8 cellular contexts compared by ENCODE assay signal in genomic region chr17:18261146-18261515, GRCh38. TPM values are rescaled to one million over a fixed set of nuclear protein-coding genes. Genes with fewer than 3 reads are reported as not detected.
A peak's percentile ranks its signal among the peaks of the same experiment; 100 is the strongest.
DNase-seq lines count a peak whose midpoint lies in the region; ATAC-seq and TF ChIP-seq lines count a peak whose summit lies in the region.

No MANE protein-coding gene starts in this region.

- in situ Hi-C loops in astrocyte of the cerebellum (cut with HindIII; ENCODE audit: low sequenced_read_pairs) = no loop called here

- H3K9me3 ChIP-seq in hepatocyte (ENCODE audit: low read depth) = no peaks in the 10 kb centered on the region

- peaks cover 45% of the 10 kb centered on the region for H3K79me2 ChIP-seq in hepatocyte

- peak overlapping the region; percentile 92 for H2AFZ ChIP-seq in hepatocyte

- H3K4me3 ChIP-seq in astrocyte of the cerebellum (ENCODE audit: low read depth, low read length) (peak overlapping the region; percentile 74), hepatocyte (peak overlapping the region; percentile 73), skeletal muscle cell (ENCODE audit: low read depth, low read length) (peak overlapping the region; percentile 87)

- ATAC-seq in GM19023 (IDR thresholded peaks at IDR 0.05; ENCODE audit: unreplicated experiment) (peak; percentile 3), GM21576 (IDR thresholded peaks at IDR 0.05; ENCODE audit: unreplicated experiment) (no peak), HG02840 (IDR thresholded peaks at IDR 0.05; ENCODE audit: low FRiP score, unreplicated experiment) (no peak)

- peak overlapping the region; percentile 96 for H3K4me2 ChIP-seq in hepatocyte

- no peaks in the 10 kb centered on the region for H3K36me3 ChIP-seq in hepatocyte (replicated peaks; ENCODE audit: insufficient read depth, low read depth)

- TF ChIP-seq CTCF in astrocyte of the cerebellum (IDR thresholded peaks at IDR 0.05; ENCODE audit: low read depth, low read length, missing control alignments) (no peak), hepatocyte (IDR thresholded peaks at IDR 0.05; ENCODE audit: poor library complexity) (no peak)

- 5% methylated on average over 16 of the region's 16 CpGs for WGBS in hepatocyte (ENCODE audit: low lambda C conversion rate, missing lambda C conversion rate)

- peaks cover 14% of the 10 kb centered on the region for H4K20me1 ChIP-seq in hepatocyte (ENCODE audit: insufficient read depth, poor library complexity, severe bottlenecking)

- peaks cover 29% of the 10 kb centered on the region for H3K4me1 ChIP-seq in hepatocyte (ENCODE audit: insufficient read depth)

- no peaks in the 10 kb centered on the region for H3K9me2 ChIP-seq in hepatocyte (replicated peaks; ENCODE audit: insufficient read depth)

- H3K27ac ChIP-seq in hepatocyte = peak overlapping the region; percentile 95

- H3K27me3 ChIP-seq in hepatocyte = no peaks in the 10 kb centered on the region

- DNase-seq in AG08396 (ENCODE audit: low spot score) (peak; percentile 84), NOMO-1 treated with DMSO at 0.1 percent for 48 hours (lab: John Stamatoyannopoulos, UW; ENCODE audit: unreplicated experiment) (peak; percentile 34), astrocyte of the cerebellum (ENCODE audit: low read depth) (no peak), hepatocyte (ENCODE audit: low spot score) (peak; percentile 83), skeletal muscle cell (ENCODE audit: low read depth) (no peak)

RNA-seq across cellular contexts. Expression of gene MIEF2, which starts 0.7 kb away (rescaled TPM):
- total RNA-seq in hepatocyte = 29.3 and 30.7 TPM in 2 replicates
- 20.5 and 21.0 TPM in 2 replicates for polyA plus RNA-seq in hepatocyte

RNA-seq across cellular contexts. Expression of gene FLII, which starts 2.6 kb away (rescaled TPM):
- 110 and 142 TPM in 2 replicates for total RNA-seq in hepatocyte
- polyA plus RNA-seq in hepatocyte = 188 and 210 TPM in 2 replicates

RNA-seq across cellular contexts. Expression of gene LLGL1, which starts 35.7 kb away (rescaled TPM):
- total RNA-seq in hepatocyte = 46.0 and 51.9 TPM in 2 replicates
- 5.4 and 7.1 TPM in 2 replicates for polyA plus RNA-seq in hepatocyte

RNA-seq across cellular contexts. Expression of gene TOP3A, which starts 53.7 kb away (rescaled TPM):
- total RNA-seq in hepatocyte = 24.3 and 28.2 TPM in 2 replicates
- 15.5 and 22.5 TPM in 2 replicates for polyA plus RNA-seq in hepatocyte

RNA-seq across cellular contexts. Expression of gene SMCR8, which starts 54.0 kb away (rescaled TPM):
- 13.8 and 17.7 TPM in 2 replicates for total RNA-seq in hepatocyte
- 3.8 TPM in 2 replicates for polyA plus RNA-seq in hepatocyte

Comparison
In these comparisons a context has a peak if more than half of its experiments do, and no peak if none do; other contexts are left out.
1. DNase-seq: peak in AG08396 (single experiment), NOMO-1 treated with DMSO at 0.1 percent for 48 hours (single experiment) and hepatocyte (single experiment); none in astrocyte of the cerebellum (single experiment) and skeletal muscle cell (single experiment).
2. Peak in every context shown above with its lines, with median percentiles within 50 percentile points of each other: H3K4me3 ChIP-seq.